16 cellular contexts compared by ENCODE assay signal in genomic region chr1:174358786-174359453, GRCh38.
DNase-seq lines count a peak whose midpoint lies in the region; ATAC-seq and TF ChIP-seq lines count a peak whose summit lies in the region.
"Had no signal": no experiment of that assay in that cellular context is flagged by ENCODE, and none has a peak within 500 bp of the region (broad histone marks: within the 10 kb centered on the region; RNA-seq: fewer than 3 reads in every experiment).

No MANE protein-coding gene starts in this region.

- H3K4me3 Mint-ChIP-seq in natural killer cell, result no peak overlapping the region
- H3K4me3 Mint-ChIP-seq: CD8-positive, alpha-beta T cell; stimulated activated effector memory CD8-positive, alpha-beta T cell treated with anti-CD3 and anti-CD28 coated beads, Interleukin-12 subunit alpha, Interleukin-12 subunit beta, amount 100 ng/mL, for 72 hours had no signal

- intact Hi-C loops in natural killer cell (cut with micrococcal nuclease), result no loop called here

- no peaks in the 10 kb centered on the region for H3K36me3 Mint-ChIP-seq in natural killer cell
- H3K36me3 Mint-ChIP-seq: activated naive CD4-positive, alpha-beta T cell treated with anti-CD3 and anti-CD28 coated beads, Interleukin-2, amount 50 U/mL, for 72 hours; stimulated activated effector memory CD8-positive, alpha-beta T cell treated with anti-CD3 and anti-CD28 coated beads, Interleukin-12 subunit alpha, Interleukin-12 subunit beta, amount 100 ng/mL, for 72 hours had no signal

- peaks cover 35 to 38% of the 10 kb centered on the region in 2 donors for H3K4me1 Mint-ChIP-seq in natural killer cell

- DNase-seq in DMS153 (lab: John Stamatoyannopoulos, UW) (peak; percentile 10), DMS153 treated with DMSO at 0.1 percent for 48 hours (lab: John Stamatoyannopoulos, UW; ENCODE audit: unreplicated experiment) (no peak), OCI-M1 (lab: John Stamatoyannopoulos, UW) (peak; percentile 44), epithelial cell of proximal tubule (ENCODE audit: low read depth) (no peak), natural killer cell (no peak), ureter (ENCODE audit: low spot score) (no peak)
- peak; percentile 15 for DNase-seq in Jurkat, Clone E6-1 (ENCODE audit: low read depth, low spot score)
- DNase-seq: CD8-positive, alpha-beta T cell; GF-D8; Peyer's patch; upper lobe of left lung had no signal

- TF ChIP-seq CTCF in epithelial cell of proximal tubule (conservative IDR thresholded peaks at IDR 0.05; ENCODE audit: low read depth, low read length) (peak; percentile 14), natural killer cell (IDR thresholded peaks at IDR 0.05) (no peak)

- no peaks in the 10 kb centered on the region for H3K9me3 Mint-ChIP-seq in natural killer cell
- H3K9me3 Mint-ChIP-seq: activated naive CD4-positive, alpha-beta T cell treated with anti-CD3 and anti-CD28 coated beads, Interleukin-2, amount 50 U/mL, for 72 hours; CD8-positive, alpha-beta T cell; stimulated activated effector memory CD8-positive, alpha-beta T cell treated with anti-CD3 and anti-CD28 coated beads, Interleukin-12 subunit alpha, Interleukin-12 subunit beta, amount 100 ng/mL, for 72 hours had no signal

- H3K27me3 Mint-ChIP-seq in natural killer cell (ENCODE audit: low read depth in 2 of 2), result no peaks in the 10 kb centered on the region

- H3K4me3 ChIP-seq in Jurkat, Clone E6-1 (ENCODE audit: low read length), result no peak overlapping the region
- H3K4me3 ChIP-seq in epithelial cell of proximal tubule (ENCODE audit: low read depth, low read length), result no peak overlapping the region
- H3K4me3 ChIP-seq: cardiac muscle cell, gastroesophageal sphincter, Peyer's patch, upper lobe of left lung had no signal

- ATAC-seq in natural killer cell, result no peak
- no peak for ATAC-seq in GM21723 (IDR thresholded peaks at IDR 0.05; ENCODE audit: unreplicated experiment)
- ATAC-seq: activated naive CD4-positive, alpha-beta T cell treated with anti-CD3 and anti-CD28 coated beads, Interleukin-2, amount 50 U/mL, for 72 hours; CD8-positive, alpha-beta T cell; gastroesophageal sphincter; stimulated activated effector memory CD8-positive, alpha-beta T cell treated with anti-CD3 and anti-CD28 coated beads, Interleukin-12 subunit alpha, Interleukin-12 subunit beta, amount 100 ng/mL, for 72 hours had no signal

- no peak overlapping the region for H3K27ac Mint-ChIP-seq in natural killer cell
- H3K27ac Mint-ChIP-seq: activated naive CD4-positive, alpha-beta T cell treated with anti-CD3 and anti-CD28 coated beads, Interleukin-2, amount 50 U/mL, for 72 hours; CD8-positive, alpha-beta T cell; stimulated activated effector memory CD8-positive, alpha-beta T cell treated with anti-CD3 and anti-CD28 coated beads, Interleukin-12 subunit alpha, Interleukin-12 subunit beta, amount 100 ng/mL, for 72 hours had no signal

Comparison
In these comparisons a context has a peak if more than half of its experiments do, and no peak if none do; other contexts are left out.
1. DNase-seq: peak in DMS153 (single experiment), Jurkat, Clone E6-1 (single experiment) and OCI-M1 (single experiment); none in DMS153 treated with DMSO at 0.1 percent for 48 hours (single experiment), epithelial cell of proximal tubule (single experiment), natural killer cell (single experiment) and ureter (single experiment).